ENCODE assay signal across 7 cellular contexts in the genomic region with DNA sequence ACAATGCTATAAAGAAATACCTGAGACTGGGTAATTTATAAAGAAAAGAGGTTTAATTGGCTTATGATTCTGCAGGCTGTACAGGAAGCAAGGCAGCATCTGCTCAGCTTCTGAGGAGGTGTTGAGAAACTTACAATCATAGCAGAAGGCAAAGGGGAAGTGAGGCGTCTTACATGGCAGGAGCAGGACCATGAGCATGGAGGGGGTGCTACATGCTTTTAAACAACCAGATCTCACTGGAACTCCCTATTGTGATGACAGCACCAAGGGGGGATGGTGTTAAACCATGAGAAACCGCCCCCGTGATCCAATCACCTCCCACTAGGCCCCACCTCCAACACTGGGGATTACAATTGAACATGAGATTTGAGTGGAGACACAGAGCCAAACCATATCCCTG.
DNase-seq lines count a peak whose midpoint lies in the region; ATAC-seq and TF ChIP-seq lines count a peak whose summit lies in the region.
"Not testable (repeated sequence)": the region's sequence is repeated elsewhere in the genome, so short reads cannot be mapped to it uniquely, and the experiment has no call there.

No MANE protein-coding gene starts in this region.

- H3K4me1 Mint-ChIP-seq in mesothelial cell of epicardium = peaks cover 35% of the 10 kb centered on the region

- not testable (repeated sequence) for H3K27me3 Mint-ChIP-seq in mesothelial cell of epicardium (ENCODE audit: low read depth)

- TF ChIP-seq CTCF in mesothelial cell of epicardium (IDR thresholded peaks at IDR 0.05; ENCODE audit: unreplicated experiment) = not testable (repeated sequence)

- not testable (repeated sequence) for H3K36me3 Mint-ChIP-seq in activated naive CD4-positive, alpha-beta T cell treated with anti-CD3 and anti-CD28 coated beads, Interleukin-2, amount 50 U/mL, for 72 hours; mesothelial cell of epicardium

- not testable (repeated sequence) for H3K9me3 Mint-ChIP-seq in activated naive CD4-positive, alpha-beta T cell treated with anti-CD3 and anti-CD28 coated beads, Interleukin-2, amount 50 U/mL, for 72 hours; mesothelial cell of epicardium

- H3K4me3 Mint-ChIP-seq in mesothelial cell of epicardium = not testable (repeated sequence)

- ATAC-seq in GM18861 (IDR thresholded peaks at IDR 0.05; ENCODE audit: unreplicated experiment) (peak; percentile 82), GM21515 (IDR thresholded peaks at IDR 0.05; ENCODE audit: unreplicated experiment) (peak; percentile 78), HG02852 (IDR thresholded peaks at IDR 0.05; ENCODE audit: unreplicated experiment) (peak; percentile 91), HG03460 (IDR thresholded peaks at IDR 0.05; ENCODE audit: unreplicated experiment) (peak; percentile 77)
- not testable (repeated sequence) for ATAC-seq in activated naive CD4-positive, alpha-beta T cell treated with anti-CD3 and anti-CD28 coated beads, Interleukin-2, amount 50 U/mL, for 72 hours

- peak overlapping the region; percentile 2 to 55 for H3K27ac Mint-ChIP-seq in activated naive CD4-positive, alpha-beta T cell treated with anti-CD3 and anti-CD28 coated beads, Interleukin-2, amount 50 U/mL, for 72 hours
- H3K27ac Mint-ChIP-seq in mesothelial cell of epicardium = peak overlapping the region; percentile 32

- peak; percentile 87 for DNase-seq in NOMO-1 treated with dmso at 0.1 percent for 144 hours (lab: John Stamatoyannopoulos, UW; ENCODE audit: unreplicated experiment)
- DNase-seq in activated naive CD4-positive, alpha-beta T cell treated with anti-CD3 and anti-CD28 coated beads, Interleukin-2, amount 50 U/mL, for 72 hours (ENCODE audit: low spot score in 2 of 2); mesothelial cell of epicardium (ENCODE audit: low spot score in 2 of 2, unreplicated experiment in 2 of 2): not testable (repeated sequence)
